20 cellular contexts compared by ENCODE assay signal in genomic region chrX:97309717-97310116, GRCh38.
DNase-seq lines count a peak whose midpoint lies in the region; ATAC-seq and TF ChIP-seq lines count a peak whose summit lies in the region.
"Had no signal": no experiment of that assay in that cellular context is flagged by ENCODE, and none has a peak within 500 bp of the region (broad histone marks: within the 10 kb centered on the region; RNA-seq: fewer than 3 reads in every experiment).

No MANE protein-coding gene starts in this region.

- peak overlapping the region; percentile 94 for H3K27ac ChIP-seq in GM23338 (ENCODE audit: low read depth)
- H3K27ac ChIP-seq in endodermal cell (ENCODE audit: low read depth, low read length): no peak overlapping the region
- H3K27ac ChIP-seq in mesodermal cell (ENCODE audit: low read depth, low read length, severe bottlenecking): peak overlapping the region; percentile 81
- no peak overlapping the region for H3K27ac ChIP-seq in MM.1S (ENCODE audit: low read length)
- H3K27ac ChIP-seq: A549, GM23248, KMS-11 had no signal

- no peaks in the 10 kb centered on the region for H3K9me3 ChIP-seq in endodermal cell (ENCODE audit: control insufficient read depth, low read length)
- no peaks in the 10 kb centered on the region for H3K9me3 ChIP-seq in mesodermal cell (ENCODE audit: control insufficient read depth, low read length)
- no peaks in the 10 kb centered on the region for H3K9me3 ChIP-seq in MM.1S (replicated peaks; ENCODE audit: insufficient read depth, low read length)
- H3K9me3 ChIP-seq: A549 had no signal

- H3K4me3 ChIP-seq in GM23338 (peak overlapping the region; percentile 86), endodermal cell (ENCODE audit: low read length) (no peak overlapping the region), mesodermal cell (ENCODE audit: extremely low read depth, insufficient read depth, low read length, poor library complexity, severe bottlenecking) (no peak overlapping the region), MM.1S (ENCODE audit: low read length) (no peak overlapping the region)
- H3K4me3 ChIP-seq: A549, GM12878, GM23248 had no signal

- H3K4me2 ChIP-seq in GM23338 (peak overlapping the region; percentile 41), MM.1S (ENCODE audit: low read depth, low read length) (no peak overlapping the region)
- H3K4me2 ChIP-seq: A549, KMS-11 had no signal

- intact Hi-C loops in natural killer cell (cut with micrococcal nuclease): no loop called here

- H3K27me3 Mint-ChIP-seq in GM23338 (ENCODE audit: insufficient read depth, low read depth, poor library complexity) (peaks cover 2% of the 10 kb centered on the region), endodermal cell (ENCODE audit: insufficient read depth) (no peaks in the 10 kb centered on the region), natural killer cell (ENCODE audit: low read depth in 2 of 2) (no peaks in the 10 kb centered on the region)
- H3K27me3 Mint-ChIP-seq: CD4-positive, alpha-beta T cell had no signal

- H3K9me3 Mint-ChIP-seq in GM23338 (no peaks in the 10 kb centered on the region), endodermal cell (no peaks in the 10 kb centered on the region), natural killer cell (no peaks in the 10 kb centered on the region)
- H3K9me3 Mint-ChIP-seq: CD4-positive, alpha-beta T cell had no signal

- H3K36me3 Mint-ChIP-seq in GM23338 (ENCODE audit: low read depth) (peaks cover 15% of the 10 kb centered on the region; the same call in 2 of the 3 replicates), endodermal cell (ENCODE audit: low read depth) (peaks cover 3% of the 10 kb centered on the region), natural killer cell (no peaks in the 10 kb centered on the region)

- H3K79me2 ChIP-seq in GM23338 (replicated peaks; ENCODE audit: insufficient read depth) (peaks cover 43% of the 10 kb centered on the region), MM.1S (ENCODE audit: low read length) (no peaks in the 10 kb centered on the region)

- no peak for DNase-seq in GM23338 (ENCODE audit: low spot score)
- DNase-seq in OCI-M1 (lab: John Stamatoyannopoulos, UW): peak; percentile 71
- no peak for DNase-seq in endodermal cell
- DNase-seq in MM.1S: no peak
- no peak for DNase-seq in superior temporal gyrus (ENCODE audit: extremely low spot score)
- DNase-seq in NCI-H187 (lab: John Stamatoyannopoulos, UW): no peak
- no peak for DNase-seq in natural killer cell
- DNase-seq: CD4-positive, alpha-beta T cell; DMS153; GM23248; NCI-H1048; NCI-H1436; NCI-H2081; NCI-H2171 treated with DMSO at 0.1 percent for 48 hours; NCI-H446; Right ventricle myocardium superior had no signal

- H3K27ac Mint-ChIP-seq in GM23338 (peak overlapping the region; percentile 97), endodermal cell (peak overlapping the region; percentile 90), natural killer cell (no peak overlapping the region)
- H3K27ac Mint-ChIP-seq: CD4-positive, alpha-beta T cell had no signal

- H3K9me2 ChIP-seq in GM23338 (ENCODE audit: insufficient read depth) (no peaks in the 10 kb centered on the region), MM.1S (replicated peaks; ENCODE audit: insufficient read depth, low read length) (no peaks in the 10 kb centered on the region)

- H3K9ac ChIP-seq in endodermal cell (ENCODE audit: extremely low read depth, low read length, poor library complexity, severe bottlenecking): no peak overlapping the region
- no peak overlapping the region for H3K9ac ChIP-seq in MM.1S (ENCODE audit: low read length)
- H3K9ac ChIP-seq: GM23248, KMS-11 had no signal

- H4K20me1 ChIP-seq in GM23338 (replicated peaks; ENCODE audit: insufficient read depth): no peaks in the 10 kb centered on the region; the same call in 1 of the 2 replicates
- H4K20me1 ChIP-seq in MM.1S (ENCODE audit: insufficient read depth, low read length): no peaks in the 10 kb centered on the region

- H3K4me1 Mint-ChIP-seq in GM23338 (peaks cover 14% of the 10 kb centered on the region), endodermal cell (peaks cover 38% of the 10 kb centered on the region), natural killer cell (no peaks in the 10 kb centered on the region)

- H3K27me3 ChIP-seq in GM23338 (ENCODE audit: insufficient read depth) (no peaks in the 10 kb centered on the region), endodermal cell (ENCODE audit: control insufficient read depth, insufficient read depth, low read length, poor library complexity, severe bottlenecking) (no peaks in the 10 kb centered on the region), MM.1S (replicated peaks; ENCODE audit: insufficient read depth, low read length) (no peaks in the 10 kb centered on the region)

- peaks cover 14% of the 10 kb centered on the region for H3K4me1 ChIP-seq in GM23338 (ENCODE audit: insufficient read depth)
- no peaks in the 10 kb centered on the region for H3K4me1 ChIP-seq in endodermal cell (ENCODE audit: control insufficient read depth, insufficient read depth, low read length)
- no peaks in the 10 kb centered on the region for H3K4me1 ChIP-seq in mesodermal cell (ENCODE audit: control insufficient read depth, insufficient read depth, low read length, poor library complexity, severe bottlenecking)
- no peaks in the 10 kb centered on the region for H3K4me1 ChIP-seq in MM.1S (ENCODE audit: low read length)

- ATAC-seq in GM23338: no peak; the same call in 2 of the 3 replicates
- no peak for ATAC-seq in natural killer cell
- ATAC-seq: A549, GM12878 had no signal

- H3F3A ChIP-seq in GM23338 (replicated peaks; ENCODE audit: low read depth): no peaks in the 10 kb centered on the region
- H3F3A ChIP-seq in MM.1S (ENCODE audit: insufficient read depth, low read length): no peaks in the 10 kb centered on the region

- H3K36me3 ChIP-seq in GM23338 (ENCODE audit: insufficient read depth) (no peaks in the 10 kb centered on the region), endodermal cell (ENCODE audit: control insufficient read depth, insufficient read depth, low read length) (no peaks in the 10 kb centered on the region), mesodermal cell (ENCODE audit: control insufficient read depth, insufficient read depth, low read length) (no peaks in the 10 kb centered on the region), MM.1S (replicated peaks; ENCODE audit: insufficient read depth, low read length) (no peaks in the 10 kb centered on the region)

- H2AFZ ChIP-seq in GM23338: no peak overlapping the region
- no peak overlapping the region for H2AFZ ChIP-seq in MM.1S (ENCODE audit: low read length)
- H2AFZ ChIP-seq: GM23248 had no signal

- TF ChIP-seq CTCF in GM23338 (conservative IDR thresholded peaks at IDR 0.05; ENCODE audit: low read depth in 2 of 2) (no peak), endodermal cell (conservative IDR thresholded peaks at IDR 0.05) (no peak), MM.1S (IDR thresholded peaks at IDR 0.05; ENCODE audit: low read length) (no peak), natural killer cell (IDR thresholded peaks at IDR 0.05) (no peak)

- no peak overlapping the region; the same call in 2 of the 3 replicates for H3K4me3 Mint-ChIP-seq in GM23338
- no peak overlapping the region for H3K4me3 Mint-ChIP-seq in endodermal cell
- H3K4me3 Mint-ChIP-seq in natural killer cell: no peak overlapping the region
- H3K4me3 Mint-ChIP-seq: CD4-positive, alpha-beta T cell had no signal

TF ChIP-seq in GM23338, 12 proteins besides CTCF, POLR2A, EP300 and RAD21:
- TF ChIP-seq EZH2phosphoT487 (IDR thresholded peaks at IDR 0.05; ENCODE audit: unreplicated experiment) (no peak), REST (IDR thresholded peaks at IDR 0.05; ENCODE audit: unreplicated experiment) (no peak)

Comparison
In these comparisons a context has a peak if more than half of its experiments do, and no peak if none do; other contexts are left out.
1. H3K27ac ChIP-seq: peak in GM23338 (single experiment) and mesodermal cell (single experiment); none in endodermal cell (single experiment) and MM.1S (single experiment).
2. H3K27ac Mint-ChIP-seq: peak in GM23338 (single experiment) and endodermal cell (single experiment); none in natural killer cell (0 of 2).